In the genomic region with DNA sequence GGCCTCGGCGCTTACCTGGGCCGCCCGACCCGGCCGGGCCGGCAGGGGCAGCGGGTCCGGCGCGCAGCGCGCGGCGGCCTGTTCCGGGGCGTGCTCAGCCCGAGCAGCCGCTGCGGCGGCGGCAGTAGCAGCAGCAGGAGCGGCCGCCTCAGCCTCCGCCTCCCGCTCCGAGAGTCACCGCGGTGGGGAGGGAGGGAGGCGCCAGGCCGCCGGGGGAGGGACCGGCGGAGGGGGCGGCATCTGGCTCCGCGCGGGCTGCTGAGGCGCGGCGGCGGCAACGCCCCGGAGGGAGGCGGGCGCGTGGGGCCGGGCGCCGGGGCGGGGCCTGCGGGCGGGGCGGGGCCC, we compare ENCODE assay signal across 8 cellular contexts. TPM values are rescaled to one million over a fixed set of nuclear protein-coding genes. Genes with fewer than 3 reads are reported as not detected.
DNase-seq lines count a peak whose midpoint lies in the region; ATAC-seq, FAIRE-seq and TF ChIP-seq lines count a peak whose summit lies in the region.

A gene with protein sequence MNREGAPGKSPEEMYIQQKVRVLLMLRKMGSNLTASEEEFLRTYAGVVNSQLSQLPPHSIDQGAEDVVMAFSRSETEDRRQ (minus strand): TSS at position 190 of the 345 bp plus-strand sequence. CDS start 38,205 bp downstream, outside the sequence.

- peak within 1 kb of the TSS; percentile 93 for H3K27ac Mint-ChIP-seq in activated naive CD4-positive, alpha-beta T cell treated with anti-CD3 and anti-CD28 coated beads, Interleukin-2, amount 50 U/mL, for 24 hours

- peak within 1 kb of the TSS; percentile 92 for H3K4me3 Mint-ChIP-seq in activated naive CD4-positive, alpha-beta T cell treated with anti-CD3 and anti-CD28 coated beads, Interleukin-2, amount 50 U/mL, for 24 hours

- peak within 1 kb of the TSS; percentile 94 for H2AFZ ChIP-seq in SU-DHL-6 (ENCODE audit: low read depth, low read length, severe bottlenecking)
- H2AFZ ChIP-seq in parathyroid adenoma: peak within 1 kb of the TSS; percentile 90

- TF ChIP-seq CTCF in SU-DHL-6 (IDR thresholded peaks at IDR 0.05; ENCODE audit: insufficient read depth, low read length, poor library complexity, severe bottlenecking) (no peak), parathyroid adenoma (IDR thresholded peaks at IDR 0.05) (no peak)

- no peak for DNase-seq in activated naive CD4-positive, alpha-beta T cell treated with Interleukin-2 at 50 U/mL for 16 hours
- DNase-seq in frontal cortex (ENCODE audit: low spot score in 2 of 2): peak in 1 of 2 donors; percentile 97
- DNase-seq in stimulated activated CD4-positive, alpha-beta T cell treated with anti-CD3 and anti-CD28 coated beads, Interleukin-15, amount 100 ng/mL, for 24 hours: no peak
- DNase-seq in T1000 (lab: John Stamatoyannopoulos, UW): no peak

- H3K4me2 ChIP-seq in SU-DHL-6 (ENCODE audit: low read depth, low read length, poor library complexity, severe bottlenecking) (peak within 1 kb of the TSS; percentile 83), parathyroid adenoma (ENCODE audit: low read length) (peak within 1 kb of the TSS; percentile 97)

- H3K9me3 ChIP-seq in SU-DHL-6 (ENCODE audit: insufficient read depth, low read length): no peaks in the 10 kb centered on the region
- H3K9me3 ChIP-seq in parathyroid adenoma (ENCODE audit: control insufficient read depth, low read length): no peaks in the 10 kb centered on the region

- peak; percentile 74 for ATAC-seq in HG03108 (IDR thresholded peaks at IDR 0.05; ENCODE audit: unreplicated experiment)

- H3K27me3 ChIP-seq in SU-DHL-6 (ENCODE audit: low read length) (no peaks in the 10 kb centered on the region), parathyroid adenoma (ENCODE audit: control insufficient read depth, insufficient read depth, low read length) (no peaks in the 10 kb centered on the region)

- H3K27ac ChIP-seq in SU-DHL-6 (ENCODE audit: low read depth, low read length) (peak within 1 kb of the TSS; percentile 68), parathyroid adenoma (peak within 1 kb of the TSS; percentile 94)

- no peaks in the 10 kb centered on the region for H3K9me2 ChIP-seq in SU-DHL-6 (replicated peaks; ENCODE audit: insufficient read depth, low read length)

- H3K4me1 Mint-ChIP-seq in activated naive CD4-positive, alpha-beta T cell treated with anti-CD3 and anti-CD28 coated beads, Interleukin-2, amount 50 U/mL, for 24 hours: peaks cover 35% of the 10 kb centered on the region

- H4K20me1 ChIP-seq in SU-DHL-6 (ENCODE audit: low read depth, low read length): no peaks in the 10 kb centered on the region

- no peaks in the 10 kb centered on the region for H3K36me3 Mint-ChIP-seq in activated naive CD4-positive, alpha-beta T cell treated with anti-CD3 and anti-CD28 coated beads, Interleukin-2, amount 50 U/mL, for 24 hours

- no peak for FAIRE-seq in frontal cortex (lab: Jason Lieb, UNC)

- H3K36me3 ChIP-seq in SU-DHL-6 (ENCODE audit: low read length) (no peaks in the 10 kb centered on the region), parathyroid adenoma (ENCODE audit: control insufficient read depth, insufficient read depth, low read length) (no peaks in the 10 kb centered on the region)

- H3K9me3 Mint-ChIP-seq in activated naive CD4-positive, alpha-beta T cell treated with anti-CD3 and anti-CD28 coated beads, Interleukin-2, amount 50 U/mL, for 24 hours: no peaks in the 10 kb centered on the region

- H3K4me1 ChIP-seq in parathyroid adenoma: no peaks in the 10 kb centered on the region

- H3K9ac ChIP-seq in SU-DHL-6 (ENCODE audit: low read length) (peak within 1 kb of the TSS; percentile 60), parathyroid adenoma (peak within 1 kb of the TSS; percentile 46)

- H3K79me2 ChIP-seq in SU-DHL-6 (ENCODE audit: insufficient read depth, low read length) (no peaks in the 10 kb centered on the region), parathyroid adenoma (peaks cover 2% of the 10 kb centered on the region)

- peaks cover 5% of the 10 kb centered on the region; the same call in 1 of the 2 replicates for H3F3A ChIP-seq in SU-DHL-6 (ENCODE audit: insufficient read depth)

- H3K4me3 ChIP-seq in SU-DHL-6 (ENCODE audit: insufficient read depth, low read length, poor library complexity, severe bottlenecking) (peak within 1 kb of the TSS; percentile 56), parathyroid adenoma (ENCODE audit: low read depth, low read length) (peak within 1 kb of the TSS; percentile 80)

- no peaks in the 10 kb centered on the region for H3K27me3 Mint-ChIP-seq in activated naive CD4-positive, alpha-beta T cell treated with anti-CD3 and anti-CD28 coated beads, Interleukin-2, amount 50 U/mL, for 24 hours

RNA-seq across cellular contexts. Expression of the gene that starts here (rescaled TPM):
- total RNA-seq in frontal cortex: 44.0 TPM
